In the genomic region with DNA sequence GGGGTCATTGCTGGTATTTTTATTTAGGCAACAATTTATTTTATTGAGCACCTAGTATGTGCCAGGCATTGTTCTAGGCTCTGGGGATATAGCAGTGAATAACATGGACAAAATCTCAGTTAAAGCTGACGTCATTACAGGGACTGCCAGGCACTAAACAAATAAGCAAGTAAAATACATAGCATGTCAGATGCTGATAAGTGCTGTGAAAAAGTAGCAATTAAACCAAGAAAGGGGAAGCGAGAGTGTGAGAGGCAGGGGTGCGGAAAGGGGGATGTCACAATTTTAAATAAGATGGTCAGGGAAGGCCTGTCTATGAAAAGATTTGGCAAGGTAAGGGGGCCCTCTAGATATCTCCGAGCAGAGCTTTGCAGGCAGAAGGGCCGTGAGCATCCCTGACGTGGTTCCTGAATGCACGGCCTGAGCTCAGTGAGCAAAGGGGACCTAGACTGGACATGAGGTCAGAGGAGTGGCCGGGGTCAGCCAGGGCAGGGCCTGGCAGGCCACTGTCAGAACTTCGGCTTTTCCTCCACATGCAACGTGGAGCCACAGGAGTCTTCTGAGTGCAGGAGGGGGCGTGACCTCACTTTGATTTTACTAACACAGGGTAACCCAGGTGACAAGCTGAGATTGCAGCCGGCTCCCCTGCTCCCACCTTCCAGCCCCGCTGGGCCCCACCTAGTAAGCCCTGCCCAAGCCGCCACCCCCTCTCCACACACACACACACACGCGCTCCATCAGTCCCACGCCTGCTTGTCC, we compare ENCODE assay signal across 12 cellular contexts.
A peak's percentile ranks its signal among the peaks of the same experiment; 100 is the strongest.
DNase-seq lines count a peak whose midpoint lies in the region; ATAC-seq lines count a peak whose summit lies in the region.
"Had no signal": no experiment of that assay in that cellular context is flagged by ENCODE, and none has a peak within 500 bp of the region (broad histone marks: within the 10 kb centered on the region; RNA-seq: fewer than 3 reads in every experiment).

No MANE protein-coding gene starts in this region.

- peaks cover 1% of the 10 kb centered on the region for H3K27me3 Mint-ChIP-seq in stimulated activated memory B cell treated with anti-CD40 and anti-IgM and Interleukin-4, amounts not matched to agents 10 μg/mL and 1 μg/mL and 100 μg/mL, for 72 hours

- H3K4me3 Mint-ChIP-seq in stimulated activated memory B cell treated with anti-CD40 and anti-IgM and Interleukin-4, amounts not matched to agents 10 μg/mL and 1 μg/mL and 100 μg/mL, for 72 hours: peak overlapping the region; percentile 29
- H3K4me3 Mint-ChIP-seq: activated CD8-positive, alpha-beta T cell treated with anti-CD3 and anti-CD28 coated beads, Interleukin-2, amount 10 ng/mL, durations not matched to agents 7 days and 5 days had no signal

- H3K36me3 Mint-ChIP-seq in stimulated activated memory B cell treated with anti-CD40 and anti-IgM and Interleukin-4, amounts not matched to agents 10 μg/mL and 1 μg/mL and 100 μg/mL, for 72 hours: no peaks in the 10 kb centered on the region

- no peaks in the 10 kb centered on the region for H3K9me3 Mint-ChIP-seq in stimulated activated memory B cell treated with anti-CD40 and anti-IgM and Interleukin-4, amounts not matched to agents 10 μg/mL and 1 μg/mL and 100 μg/mL, for 72 hours

- ATAC-seq in GM19438 (IDR thresholded peaks at IDR 0.05; ENCODE audit: low read depth, unreplicated experiment) (peak; percentile 46), HG03095 (IDR thresholded peaks at IDR 0.05; ENCODE audit: unreplicated experiment) (peak; percentile 53), HG02588 (IDR thresholded peaks at IDR 0.05; ENCODE audit: unreplicated experiment) (no peak)
- ATAC-seq in stimulated activated memory B cell treated with anti-CD40 and anti-IgM and Interleukin-4, amounts not matched to agents 10 μg/mL and 1 μg/mL and 100 μg/mL, for 72 hours: peak; percentile 88
- ATAC-seq: activated CD8-positive, alpha-beta T cell treated with anti-CD3 and anti-CD28 coated beads, Interleukin-2, amount 10 ng/mL, durations not matched to agents 7 days and 5 days had no signal

- peak overlapping the region; percentile 88 for H3K27ac Mint-ChIP-seq in stimulated activated memory B cell treated with anti-CD40 and anti-IgM and Interleukin-4, amounts not matched to agents 10 μg/mL and 1 μg/mL and 100 μg/mL, for 72 hours
- H3K27ac Mint-ChIP-seq: activated CD8-positive, alpha-beta T cell treated with anti-CD3 and anti-CD28 coated beads, Interleukin-2, amount 10 ng/mL, durations not matched to agents 7 days and 5 days had no signal

- DNase-seq in RPMI8226 (peak; percentile 72), DMS79 treated with DMSO at 0.1 percent for 48 hours (lab: John Stamatoyannopoulos, UW) (no peak), Ammon's horn (ENCODE audit: low spot score) (no peak)
- DNase-seq: activated CD8-positive, alpha-beta T cell treated with anti-CD3 and anti-CD28 coated beads, Interleukin-2, amount 10 ng/mL, durations not matched to agents 7 days and 5 days; amniotic stem cell; NCI-H1436; ovary; SJCRH30 had no signal

- H3K4me1 Mint-ChIP-seq in stimulated activated memory B cell treated with anti-CD40 and anti-IgM and Interleukin-4, amounts not matched to agents 10 μg/mL and 1 μg/mL and 100 μg/mL, for 72 hours: peaks cover 56% of the 10 kb centered on the region
